In the genomic region with DNA sequence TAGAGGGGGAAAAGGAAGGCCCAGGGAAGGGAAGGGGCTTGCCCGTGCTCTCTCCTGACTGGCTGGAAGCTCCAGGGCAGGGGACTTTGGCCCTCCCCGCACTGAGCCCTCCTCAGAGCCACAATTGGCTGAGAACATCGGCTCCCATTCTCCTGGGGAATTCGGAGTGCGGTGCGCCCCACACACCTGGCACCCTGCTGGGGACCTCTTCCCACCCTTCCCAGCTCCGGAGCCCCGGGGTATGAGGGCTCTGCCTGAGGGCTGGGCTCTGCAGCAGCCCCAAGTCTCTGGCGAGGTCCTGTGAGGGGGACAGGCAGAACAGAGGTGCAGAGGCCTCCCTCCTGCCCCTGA, we compare ENCODE assay signal across 22 cellular contexts. TPM values are rescaled to one million over a fixed set of nuclear protein-coding genes. Genes with fewer than 3 reads are reported as not detected.
DNase-seq lines count a peak whose midpoint lies in the region; ATAC-seq, FAIRE-seq and TF ChIP-seq lines count a peak whose summit lies in the region.
"Had no signal": no experiment of that assay in that cellular context is flagged by ENCODE, and none has a peak within 500 bp of the region (broad histone marks: within the 10 kb centered on the region; RNA-seq: fewer than 3 reads in every experiment).

No MANE protein-coding gene starts in this region.

- H3K27me3 ChIP-seq in H7 (ENCODE audit: control insufficient read depth, insufficient read depth, low read length), result no peaks in the 10 kb centered on the region
- peaks cover 0 to 3% (median 0%) of the 10 kb centered on the region in 3 experiments for H3K27me3 ChIP-seq in neuronal stem cell (ENCODE audit: control insufficient read depth in 3 of 3, insufficient read depth in 3 of 3, low read depth in 1 of 3, low read length in 3 of 3)
- no peaks in the 10 kb centered on the region for H3K27me3 ChIP-seq in GM23248 (replicated peaks; ENCODE audit: insufficient read depth)
- H3K27me3 ChIP-seq: BE2C had no signal

- H3K79me2 ChIP-seq in GM23248 (ENCODE audit: insufficient read depth), result no peaks in the 10 kb centered on the region

- H3K9me3 Mint-ChIP-seq in WTC11, result no peaks in the 10 kb centered on the region
- H3K9me3 Mint-ChIP-seq: CD4-positive, CD25-positive, alpha-beta regulatory T cell; CD8-positive, alpha-beta memory T cell; IgD-negative memory B cell had no signal

- ATAC-seq in WTC11 (peak; percentile 88), GM21360 (IDR thresholded peaks at IDR 0.05; ENCODE audit: unreplicated experiment) (no peak)
- ATAC-seq: HepG2 had no signal

- H3F3A ChIP-seq in GM23248 (ENCODE audit: insufficient read depth), result peaks cover 17% of the 10 kb centered on the region; the same call in 1 of the 2 replicates

- no peaks in the 10 kb centered on the region for H4K20me1 ChIP-seq in GM23248 (ENCODE audit: insufficient read depth)

- peak overlapping the region; percentile 83 for H2BK120ac ChIP-seq in neuronal stem cell (ENCODE audit: low read depth, low read length)

- CTCF ChIA-PET in WTC11 (lab: Charles Lee), result interaction anchor here (1.2 to 2.3 kb wide), 5 partner anchors 15 to 95 kb away, joined by 3 to 10 read pairs (median 5); no protein-coding TSS in a partner anchor

- no peak overlapping the region for H4K91ac ChIP-seq in neuronal stem cell (ENCODE audit: low read depth, low read length, poor library complexity)

- WGBS in neuronal stem cell (ENCODE audit: extremely low coverage in 2 of 2, insufficient read length in 2 of 2, insufficient replicate concordance in 1 of 2), 2 donors, result no CpG with 5 or more reads among the region's 9 CpGs
- 55 to 60% methylated on average over 9 of the region's 9 CpGs for WGBS in GM23248 (ENCODE audit: low coverage in 1 of 2, low lambda C conversion rate in 2 of 2, missing lambda C conversion rate in 2 of 2), 2 experiments

- H3K4me2 ChIP-seq in neuronal stem cell (ENCODE audit: insufficient read depth, low read length, poor library complexity, severe bottlenecking) (no peak overlapping the region), GM23248 (ENCODE audit: unreplicated experiment) (no peak overlapping the region)

- no peak overlapping the region for H3K9ac ChIP-seq in neuronal stem cell (ENCODE audit: low read depth, low read length, poor library complexity)
- H3K9ac ChIP-seq in GM23248, result no peak overlapping the region

- H3K4me3 Mint-ChIP-seq in WTC11, result no peak overlapping the region
- H3K4me3 Mint-ChIP-seq: CD4-positive, CD25-positive, alpha-beta regulatory T cell; CD8-positive, alpha-beta memory T cell; IgD-negative memory B cell had no signal

- H3K4ac ChIP-seq in neuronal stem cell (ENCODE audit: low read length), result peak overlapping the region; percentile 31

- H3K9me2 ChIP-seq in GM23248 (ENCODE audit: insufficient read depth), result no peaks in the 10 kb centered on the region

- H3K4me1 Mint-ChIP-seq in WTC11, result peaks cover 11% of the 10 kb centered on the region
- H3K4me1 Mint-ChIP-seq: CD4-positive, CD25-positive, alpha-beta regulatory T cell; CD8-positive, alpha-beta memory T cell; IgD-negative memory B cell had no signal

- H2BK5ac ChIP-seq in neuronal stem cell (ENCODE audit: low read length), result peak overlapping the region; percentile 62

- H3K4me3 ChIP-seq in H7 (ENCODE audit: insufficient read depth, low read depth, low read length) (no peak overlapping the region), neuronal stem cell (ENCODE audit: low read length in 2 of 2) (no peak overlapping the region), GM23248 (no peak overlapping the region)

- peak overlapping the region; percentile 86 for H2BK15ac ChIP-seq in neuronal stem cell (ENCODE audit: low read length)

- no peak for TF ChIP-seq CTCF in WTC11 (IDR thresholded peaks at IDR 0.05)

- H3K4me1 ChIP-seq in neuronal stem cell (ENCODE audit: control insufficient read depth in 2 of 2, insufficient read depth in 1 of 2, low read depth in 1 of 2, low read length in 2 of 2), result peaks cover 8 to 17% of the 10 kb centered on the region in 2 donors
- H3K4me1 ChIP-seq in GM23248 (ENCODE audit: insufficient read depth), result peaks cover 4% of the 10 kb centered on the region; the same call in 1 of the 2 replicates
- H3K4me1 ChIP-seq: BE2C had no signal

- DNase-seq in H7 (peak; percentile 80), WTC11 (ENCODE audit: low spot score) (no peak), iPS-NIHi11 (ENCODE audit: low spot score) (peak; percentile 53), neuronal stem cell (ENCODE audit: low spot score) (no peak), HTR-8/SVneo (ENCODE audit: insufficient read length, low spot score) (no peak), DMS153 (lab: John Stamatoyannopoulos, UW) (no peak), GM23248 (no peak)
- DNase-seq: ACHN; BE2C; CD4-positive, CD25-positive, alpha-beta regulatory T cell; CD8-positive, alpha-beta memory T cell; DMS 273 treated with DMSO at 0.1 percent for 48 hours; HCEC 1CT; KBM-7 had no signal

- no peak overlapping the region for H2BK12ac ChIP-seq in neuronal stem cell (ENCODE audit: low read length)

- FAIRE-seq in HTR-8/SVneo (lab: Jason Lieb, UNC), result no peak
- FAIRE-seq: A204.1, G401.6, GM12891, GM18507, HepG2 had no signal

- no peaks in the 10 kb centered on the region for H3K27me3 Mint-ChIP-seq in WTC11 (ENCODE audit: low read depth)
- H3K27me3 Mint-ChIP-seq: CD4-positive, CD25-positive, alpha-beta regulatory T cell had no signal

- no peaks in the 10 kb centered on the region for H3K79me1 ChIP-seq in neuronal stem cell (ENCODE audit: low read depth, low read length)

- peak overlapping the region; percentile 93 for H3K18ac ChIP-seq in neuronal stem cell (ENCODE audit: low read length)

- H2AFZ ChIP-seq in neuronal stem cell (ENCODE audit: low read length) (peak overlapping the region; percentile 5), GM23248 (no peak overlapping the region)

- no peaks in the 10 kb centered on the region for H3K36me3 Mint-ChIP-seq in WTC11
- H3K36me3 Mint-ChIP-seq: CD4-positive, CD25-positive, alpha-beta regulatory T cell; CD8-positive, alpha-beta memory T cell; IgD-negative memory B cell had no signal

- peak overlapping the region; percentile 89 for H2AK5ac ChIP-seq in neuronal stem cell (ENCODE audit: low read depth, low read length)

- no peak overlapping the region for H3K14ac ChIP-seq in neuronal stem cell (ENCODE audit: low read length)

- no peak overlapping the region for H3K27ac Mint-ChIP-seq in WTC11
- H3K27ac Mint-ChIP-seq: CD4-positive, CD25-positive, alpha-beta regulatory T cell; CD8-positive, alpha-beta memory T cell; IgD-negative memory B cell had no signal

- POLR2A ChIA-PET in WTC11 (lab: Charles Lee), result no interaction called here

- no peak overlapping the region for H4K8ac ChIP-seq in neuronal stem cell (ENCODE audit: low read depth, low read length)

- no peaks in the 10 kb centered on the region for H3K9me3 ChIP-seq in neuronal stem cell (replicated peaks in 1 of 2; ENCODE audit: control insufficient read depth in 2 of 2, insufficient read depth in 1 of 2, low read depth in 1 of 2, low read length in 2 of 2)
- H3K9me3 ChIP-seq in GM23248 (ENCODE audit: low read depth), result no peaks in the 10 kb centered on the region
- H3K9me3 ChIP-seq: BE2C had no signal

- no peak overlapping the region for H3K23ac ChIP-seq in neuronal stem cell (ENCODE audit: low read depth, low read length, poor library complexity)

- peak overlapping the region; percentile 57 for H3K27ac ChIP-seq in neuronal stem cell (replicated peaks; ENCODE audit: low read length)
- H3K27ac ChIP-seq in GM23248, result no peak overlapping the region

- H3K36me3 ChIP-seq in H7 (replicated peaks; ENCODE audit: control insufficient read depth, insufficient read depth, low read length), result no peaks in the 10 kb centered on the region
- no peaks in the 10 kb centered on the region for H3K36me3 ChIP-seq in neuronal stem cell (replicated peaks in 1 of 2; ENCODE audit: control insufficient read depth in 2 of 2, insufficient read depth in 2 of 2, low read length in 2 of 2)
- H3K36me3 ChIP-seq in GM23248 (ENCODE audit: low read depth), result no peaks in the 10 kb centered on the region
- H3K36me3 ChIP-seq: BE2C had no signal

- in situ Hi-C loops in GM23248 (cut with MboI), result no loop called here

TF ChIP-seq in WTC11, 78 proteins besides CTCF, POLR2A, EP300 and RAD21 (continues in another document):
- no peak for TF ChIP-seq ZNF425 (CRISPR knock-in tag; conservative IDR thresholded peaks at IDR 0.05)
- TF ChIP-seq E2F1 (CRISPR knock-in tag; IDR thresholded peaks at IDR 0.05), result no peak

RNA-seq across cellular contexts. Expression of gene PIMREG, which starts 36.0 kb away (rescaled TPM):
- total RNA-seq in H7 (2014; rRNA removed; shearing (Covaris generic)), result 93.6 and 115 TPM in 2 replicates
- 92.2 to 102 TPM (median 99.3 TPM) in 3 replicates for total RNA-seq in WTC11 (2021)
- 103 TPM for polyA plus RNA-seq in neuronal stem cell (2013, experiment 1 of 2)
- 98.6 TPM for polyA plus RNA-seq in neuronal stem cell (2013, experiment 2 of 2)
- 20.7 and 28.7 TPM in 2 replicates for total RNA-seq in GM23248 (2014; rRNA removed; shearing (Covaris generic))
- polyA plus RNA-seq in GM23248 (2016; fragmentation: Nextera tagmentation; extraction: Ambion mirVana), result 22.6 and 24.4 TPM in 2 replicates
- total RNA-seq: CD4-positive, CD25-positive, alpha-beta regulatory T cell had no signal
- polyA plus RNA-seq: CD8-positive, alpha-beta memory T cell; IgD-negative memory B cell had no signal

RNA-seq across cellular contexts. Expression of gene AIPL1, which starts 45.4 kb away (rescaled TPM):
- 0.11 and 0.28 TPM in 2 replicates for total RNA-seq in H7 (2014; rRNA removed; shearing (Covaris generic))
- total RNA-seq in WTC11 (2021), result 0.32 to 0.71 TPM (median 0.46 TPM) in 3 replicates
- polyA plus RNA-seq in neuronal stem cell (2013, experiment 1 of 2), result 0.26 TPM
- polyA plus RNA-seq in neuronal stem cell (2013, experiment 2 of 2), result 0.35 TPM
- total RNA-seq in GM23248 (2014; rRNA removed; shearing (Covaris generic)), result not detected in 2 replicates
- not detected in 2 replicates for polyA plus RNA-seq in GM23248 (2016; fragmentation: Nextera tagmentation; extraction: Ambion mirVana)
- total RNA-seq: CD4-positive, CD25-positive, alpha-beta regulatory T cell; CD8-positive, alpha-beta memory T cell; H4; HepG2 had no signal
- polyA plus RNA-seq: CD4-positive, CD25-positive, alpha-beta regulatory T cell; CD8-positive, alpha-beta memory T cell; HepG2; IgD-negative memory B cell had no signal

Comparison
In these comparisons a context has a peak if more than half of its experiments do, and no peak if none do; other contexts are left out.
1. DNase-seq: peak in H7 (single experiment) and iPS-NIHi11 (single experiment); none in WTC11 (single experiment), neuronal stem cell (single experiment), HTR-8/SVneo (single experiment), DMS153 (single experiment) and GM23248 (single experiment).